Comparison of ENCODE assay signal across 8 cellular contexts in genomic region chr3:134364061-134364935, GRCh38. TPM values are rescaled to one million over a fixed set of nuclear protein-coding genes. Genes with fewer than 3 reads are reported as not detected.
DNase-seq lines count a peak whose midpoint lies in the region; ATAC-seq and TF ChIP-seq lines count a peak whose summit lies in the region.

No MANE protein-coding gene starts in this region.

- ATAC-seq in GM19452 (IDR thresholded peaks at IDR 0.05; ENCODE audit: unreplicated experiment) = no peak

- TF ChIP-seq CTCF in brain (conservative IDR thresholded peaks at IDR 0.05) = no peak
- TF ChIP-seq CTCF in progenitor cell of endocrine pancreas (IDR thresholded peaks at IDR 0.05; ENCODE audit: unreplicated experiment) = no peak

- peaks cover 86% of the 10 kb centered on the region for H3K36me3 Mint-ChIP-seq in brain
- H3K36me3 Mint-ChIP-seq in progenitor cell of endocrine pancreas (ENCODE audit: insufficient read depth) = peaks cover 25% of the 10 kb centered on the region

- DNase-seq in activated CD4-positive, alpha-beta T cell treated with anti-CD3 and anti-CD28 coated beads for 48 hours = peak; percentile 32
- no peak for DNase-seq in activated CD4-positive, alpha-beta T cell treated with anti-CD3 and anti-CD28 coated beads for 1 hour
- peak; percentile 39 for DNase-seq in NCI-H526 treated with DMSO at 0.1 percent for 48 hours (lab: John Stamatoyannopoulos, UW)
- DNase-seq in hepatic stellate cell (ENCODE audit: low spot score) = peak; percentile 99
- DNase-seq in progenitor cell of endocrine pancreas (ENCODE audit: low spot score, unreplicated experiment) = peak; percentile 84
- no peak for DNase-seq in RPMI8226

- H3K4me1 Mint-ChIP-seq in brain (peaks cover 78% of the 10 kb centered on the region), progenitor cell of endocrine pancreas (ENCODE audit: low read depth) (peaks cover 31% of the 10 kb centered on the region)

- H3K27ac Mint-ChIP-seq in brain = peak overlapping the region; percentile 75 to 97 (median 90)
- peak overlapping the region; percentile 96 for H3K27ac Mint-ChIP-seq in progenitor cell of endocrine pancreas

- H3K27me3 Mint-ChIP-seq in brain = no peaks in the 10 kb centered on the region
- no peaks in the 10 kb centered on the region for H3K27me3 Mint-ChIP-seq in progenitor cell of endocrine pancreas

- H3K4me3 Mint-ChIP-seq in brain = peak overlapping the region; percentile 48 to 77 (median 63)
- peak overlapping the region; percentile 67 for H3K4me3 Mint-ChIP-seq in progenitor cell of endocrine pancreas (ENCODE audit: low read depth)

- H3K9me3 Mint-ChIP-seq in brain (no peaks in the 10 kb centered on the region), progenitor cell of endocrine pancreas (ENCODE audit: low read depth) (no peaks in the 10 kb centered on the region)

RNA-seq across cellular contexts. Expression of gene AMOTL2, which starts 9.9 kb away (rescaled TPM):
- 23.5 TPM for polyA plus RNA-seq in brain (ENCODE audit: insufficient read depth, low read depth, low replicate concordance)
- total RNA-seq in progenitor cell of endocrine pancreas = 93.2 and 94.4 TPM in 2 replicates

Comparison
In these comparisons a context has a peak if more than half of its experiments do, and no peak if none do; other contexts are left out.
1. DNase-seq: peak in activated CD4-positive, alpha-beta T cell treated with anti-CD3 and anti-CD28 coated beads for 48 hours (single experiment), NCI-H526 treated with DMSO at 0.1 percent for 48 hours (single experiment), hepatic stellate cell (single experiment) and progenitor cell of endocrine pancreas (single experiment); none in activated CD4-positive, alpha-beta T cell treated with anti-CD3 and anti-CD28 coated beads for 1 hour (single experiment) and RPMI8226 (single experiment).